8 cellular contexts compared by ENCODE assay signal in genomic region chr22:23750374-23750743, GRCh38. TPM values are rescaled to one million over a fixed set of nuclear protein-coding genes. Genes with fewer than 3 reads are reported as not detected.
DNase-seq lines count a peak whose midpoint lies in the region; ATAC-seq and TF ChIP-seq lines count a peak whose summit lies in the region.

No MANE protein-coding gene starts in this region.

- peak overlapping the region; percentile 83 for H3K4me3 ChIP-seq in BLaER1
- H3K4me3 ChIP-seq in NB4 (ENCODE audit: low read depth, low read length): peak overlapping the region; percentile 90
- peak overlapping the region; percentile 86 for H3K4me3 ChIP-seq in ectodermal cell (ENCODE audit: insufficient read depth, low read depth, low read length)

- H3K4me1 Mint-ChIP-seq in natural killer cell treated with Interleukin-12 subunit alpha and Interleukin-12 subunit beta and Interleukin-15 and Interleukin-18, amount 100 ng/mL, for 72 hours (ENCODE audit: low read depth in 2 of 2): peaks cover 12% of the 10 kb centered on the region in 2 donors

- no peaks in the 10 kb centered on the region for H3K9me3 Mint-ChIP-seq in natural killer cell treated with Interleukin-12 subunit alpha and Interleukin-12 subunit beta and Interleukin-15 and Interleukin-18, amount 100 ng/mL, for 72 hours

- peak overlapping the region; percentile 99 for H3K4me2 ChIP-seq in BLaER1

- DNase-seq in NB4 (ENCODE audit: low read depth) (no peak), midbrain (lab: John Stamatoyannopoulos, UW) (no peak), cerebellum (ENCODE audit: low spot score) (no peak), iPS-NIHi7 (ENCODE audit: extremely low spot score) (no peak), NK-92 (lab: John Stamatoyannopoulos, UW; ENCODE audit: unreplicated experiment) (no peak)
- no peak for DNase-seq in natural killer cell treated with Interleukin-12 subunit alpha and Interleukin-12 subunit beta and Interleukin-15 and Interleukin-18, amount 100 ng/mL, for 72 hours (ENCODE audit: low spot score)

- H3K27me3 Mint-ChIP-seq in natural killer cell treated with Interleukin-12 subunit alpha and Interleukin-12 subunit beta and Interleukin-15 and Interleukin-18, amount 100 ng/mL, for 72 hours: no peaks in the 10 kb centered on the region

- peak overlapping the region; percentile 99 for H3K9ac ChIP-seq in BLaER1

- H3K9me3 ChIP-seq in BLaER1 (no peaks in the 10 kb centered on the region), ectodermal cell (ENCODE audit: control insufficient read depth, low read length) (no peaks in the 10 kb centered on the region)

- H3K4me1 ChIP-seq in BLaER1: peaks cover 55% of the 10 kb centered on the region
- peaks cover 6% of the 10 kb centered on the region for H3K4me1 ChIP-seq in ectodermal cell (ENCODE audit: control insufficient read depth, insufficient read depth, low read length)

- ATAC-seq in natural killer cell treated with Interleukin-12 subunit alpha and Interleukin-12 subunit beta and Interleukin-15 and Interleukin-18, amount 100 ng/mL, for 72 hours: no peak

- H3K36me3 ChIP-seq in BLaER1 (peaks cover 29% of the 10 kb centered on the region), ectodermal cell (ENCODE audit: control insufficient read depth, insufficient read depth, low read length) (no peaks in the 10 kb centered on the region)

- H3K36me3 Mint-ChIP-seq in natural killer cell treated with Interleukin-12 subunit alpha and Interleukin-12 subunit beta and Interleukin-15 and Interleukin-18, amount 100 ng/mL, for 72 hours: no peaks in the 10 kb centered on the region

- peak overlapping the region; percentile 87 for H3K4me3 Mint-ChIP-seq in natural killer cell treated with Interleukin-12 subunit alpha and Interleukin-12 subunit beta and Interleukin-15 and Interleukin-18, amount 100 ng/mL, for 72 hours

- TF ChIP-seq CTCF in NB4 (IDR thresholded peaks at IDR 0.05; ENCODE audit: low read depth, low read length): no peak

- peak overlapping the region; percentile 6 to 68 for H3K27ac Mint-ChIP-seq in natural killer cell treated with Interleukin-12 subunit alpha and Interleukin-12 subunit beta and Interleukin-15 and Interleukin-18, amount 100 ng/mL, for 72 hours

- peaks cover 36% of the 10 kb centered on the region; the same call in 1 of the 2 replicates for H4K20me1 ChIP-seq in BLaER1

- WGBS in ectodermal cell, 2 experiments: 41 to 45% methylated on average over 7 of the region's 7 CpGs

- no peaks in the 10 kb centered on the region for H3K27me3 ChIP-seq in BLaER1
- no peaks in the 10 kb centered on the region for H3K27me3 ChIP-seq in ectodermal cell (ENCODE audit: control insufficient read depth, insufficient read depth, low read length, poor library complexity, severe bottlenecking)

- no peak for TF ChIP-seq POLR2A in NB4 (IDR thresholded peaks at IDR 0.05; ENCODE audit: extremely low read depth, insufficient read length)

- H3K27ac ChIP-seq in BLaER1 (peak overlapping the region; percentile 100), ectodermal cell (ENCODE audit: insufficient read depth, low read depth, low read length, poor library complexity, severe bottlenecking) (no peak overlapping the region)

RNA-seq across cellular contexts. Expression of gene ZNF70, which starts 0.6 kb away (rescaled TPM):
- 5.7 TPM for polyA plus RNA-seq in ectodermal cell (2013, experiment 1 of 4)
- polyA plus RNA-seq in ectodermal cell (2013, experiment 2 of 4): 6.2 TPM
- polyA plus RNA-seq in ectodermal cell (2013, experiment 3 of 4): 3.6 TPM
- polyA plus RNA-seq in ectodermal cell (2013, experiment 4 of 4): 4.8 TPM
- total RNA-seq in natural killer cell treated with Interleukin-12 subunit alpha and Interleukin-12 subunit beta and Interleukin-15 and Interleukin-18, amount 100 ng/mL, for 72 hours: 1 to 10 TPM; 5.9 to 8.8 TPM
- 6.7 TPM for total RNA-seq in cerebellum

RNA-seq across cellular contexts. Expression of gene VPREB3, which starts 3.9 kb away (rescaled TPM):
- not detected for polyA plus RNA-seq in ectodermal cell (2013, experiment 1 of 4)
- not detected for polyA plus RNA-seq in ectodermal cell (2013, experiment 2 of 4)
- polyA plus RNA-seq in ectodermal cell (2013, experiment 3 of 4): not detected
- polyA plus RNA-seq in ectodermal cell (2013, experiment 4 of 4): not detected
- under 1 TPM in 1 of 2 donors, not detected in 1; 0.52 TPM for total RNA-seq in natural killer cell treated with Interleukin-12 subunit alpha and Interleukin-12 subunit beta and Interleukin-15 and Interleukin-18, amount 100 ng/mL, for 72 hours
- not detected for total RNA-seq in cerebellum

RNA-seq across cellular contexts. Expression of gene C22orf15, which starts 12.4 kb away (rescaled TPM):
- 4.8 TPM for polyA plus RNA-seq in ectodermal cell (2013, experiment 1 of 4)
- polyA plus RNA-seq in ectodermal cell (2013, experiment 2 of 4): 4.0 TPM
- 3.8 TPM for polyA plus RNA-seq in ectodermal cell (2013, experiment 3 of 4)
- 3.9 TPM for polyA plus RNA-seq in ectodermal cell (2013, experiment 4 of 4)
- total RNA-seq in natural killer cell treated with Interleukin-12 subunit alpha and Interleukin-12 subunit beta and Interleukin-15 and Interleukin-18, amount 100 ng/mL, for 72 hours: under 1 TPM; 0.83 to 0.86 TPM
- not detected for total RNA-seq in cerebellum

RNA-seq across cellular contexts. Expression of gene CHCHD10, which starts 17.4 kb away (rescaled TPM):
- 41.8 TPM for polyA plus RNA-seq in ectodermal cell (2013, experiment 1 of 4)
- polyA plus RNA-seq in ectodermal cell (2013, experiment 2 of 4): 34.3 TPM
- 53.6 TPM for polyA plus RNA-seq in ectodermal cell (2013, experiment 3 of 4)
- polyA plus RNA-seq in ectodermal cell (2013, experiment 4 of 4): 50.9 TPM
- 100 to 1,000 TPM in 1 of 2 donors, 10 to 100 TPM in 1; 50.7 to 135 TPM for total RNA-seq in natural killer cell treated with Interleukin-12 subunit alpha and Interleukin-12 subunit beta and Interleukin-15 and Interleukin-18, amount 100 ng/mL, for 72 hours
- total RNA-seq in cerebellum: 2.4 TPM

RNA-seq across cellular contexts. Expression of gene MMP11, which starts 22.3 kb away (rescaled TPM):
- polyA plus RNA-seq in ectodermal cell (2013, experiment 1 of 4): 5.6 TPM
- polyA plus RNA-seq in ectodermal cell (2013, experiment 2 of 4): 6.4 TPM
- polyA plus RNA-seq in ectodermal cell (2013, experiment 3 of 4): 7.1 TPM
- polyA plus RNA-seq in ectodermal cell (2013, experiment 4 of 4): 7.9 TPM
- under 1 TPM in 1 of 2 donors, not detected in 1; 0.50 TPM for total RNA-seq in natural killer cell treated with Interleukin-12 subunit alpha and Interleukin-12 subunit beta and Interleukin-15 and Interleukin-18, amount 100 ng/mL, for 72 hours
- 6.4 TPM for total RNA-seq in cerebellum
